ENCODE assay signal across 15 cellular contexts in genomic region chr12:93336344-93336743, GRCh38. TPM values are rescaled to one million over a fixed set of nuclear protein-coding genes. Genes with fewer than 3 reads are reported as not detected.
A peak's percentile ranks its signal among the peaks of the same experiment; 100 is the strongest.
DNase-seq lines count a peak whose midpoint lies in the region; ATAC-seq and TF ChIP-seq lines count a peak whose summit lies in the region.
"Had no signal": no experiment of that assay in that cellular context is flagged by ENCODE, and none has a peak within 500 bp of the region (broad histone marks: within the 10 kb centered on the region; RNA-seq: fewer than 3 reads in every experiment).

No MANE protein-coding gene starts in this region.

- peak overlapping the region; percentile 56 for H2AFZ ChIP-seq in mammary epithelial cell (ENCODE audit: low read depth, low read length)
- no peak overlapping the region for H2AFZ ChIP-seq in OCI-LY7 (ENCODE audit: low read length)
- H2AFZ ChIP-seq: GM23248 had no signal

- dilution Hi-C loops in mammary epithelial cell (cut with HindIII; ENCODE audit: low sequenced_read_pairs) = no loop called here

- H3K27me3 ChIP-seq in mammary epithelial cell (ENCODE audit: insufficient read depth, low read length) (no peaks in the 10 kb centered on the region), kidney epithelial cell (ENCODE audit: control insufficient read depth, insufficient read depth, low read length) (no peaks in the 10 kb centered on the region), sigmoid colon (no peaks in the 10 kb centered on the region)

- H3K36me3 ChIP-seq in mammary epithelial cell (ENCODE audit: insufficient read depth, low read length) (no peaks in the 10 kb centered on the region), kidney epithelial cell (ENCODE audit: control insufficient read depth, insufficient read depth, low read length) (no peaks in the 10 kb centered on the region), OCI-LY7 (ENCODE audit: insufficient read depth, low read length) (no peaks in the 10 kb centered on the region), sigmoid colon (no peaks in the 10 kb centered on the region)

- peak; percentile 61 for ATAC-seq in Right ventricle myocardium superior (ENCODE audit: poor library complexity)
- ATAC-seq: activated naive CD8-positive, alpha-beta T cell treated with anti-CD3 and anti-CD28 coated beads, Interleukin-2, amount 50 U/mL, for 24 hours had no signal

- H3K4me3 ChIP-seq in mammary epithelial cell (replicated peaks in 1 of 3; ENCODE audit: insufficient read depth in 1 of 3, low read depth in 2 of 3, low read length in 3 of 3) (no peak overlapping the region), kidney epithelial cell (ENCODE audit: low read depth, low read length) (no peak overlapping the region), OCI-LY7 (ENCODE audit: low read depth, low read length, poor library complexity, severe bottlenecking) (no peak overlapping the region), sigmoid colon (no peak overlapping the region)
- H3K4me3 ChIP-seq: GM23248 had no signal

- TF ChIP-seq POLR2A in sigmoid colon (IDR thresholded peaks at IDR 0.05) = no peak

- peaks cover 10% of the 10 kb centered on the region for H3K4me1 Mint-ChIP-seq in type B pancreatic cell (ENCODE audit: unreplicated experiment)
- H3K4me1 Mint-ChIP-seq: activated naive CD8-positive, alpha-beta T cell treated with anti-CD3 and anti-CD28 coated beads, Interleukin-2, amount 50 U/mL, for 24 hours had no signal

- H3K9me2 ChIP-seq in OCI-LY7 (ENCODE audit: insufficient read depth, low read length) = no peaks in the 10 kb centered on the region

- H3K79me2 ChIP-seq in mammary epithelial cell (ENCODE audit: insufficient read depth, low read length) (no peaks in the 10 kb centered on the region), OCI-LY7 (ENCODE audit: insufficient read depth, low read depth, low read length) (no peaks in the 10 kb centered on the region)

- intact Hi-C loops in Right ventricle myocardium superior (cut with DNase I) (no loop called here), cardiac septum (cut with DNase I) (no loop called here), mammary epithelial cell (cut with micrococcal nuclease) (no loop called here), OCI-LY7 (cut with micrococcal nuclease; ENCODE audit: unreplicated experiment) (no loop called here), sigmoid colon (cut with DNase I) (no loop called here)

- CTCF ChIA-PET in mammary epithelial cell (lab: Charles Lee; ENCODE audit: low non-redundant PET) (interaction anchor here (0.7 kb wide), 1 partner anchor 41 kb away, joined by 5 read pairs; no protein-coding TSS in a partner anchor), OCI-LY7 (lab: Charles Lee; ENCODE audit: unreplicated experiment) (interaction anchor here (0.6 kb wide), 1 partner anchor 767 kb away, joined by 3 read pairs; no protein-coding TSS in a partner anchor)

- H3K9me3 ChIP-seq in mammary epithelial cell (replicated peaks; ENCODE audit: insufficient read depth, low read length) (no peaks in the 10 kb centered on the region), OCI-LY7 (ENCODE audit: low read length) (no peaks in the 10 kb centered on the region), sigmoid colon (no peaks in the 10 kb centered on the region)

- in situ Hi-C loops in mammary epithelial cell (cut with MboI; ENCODE audit: low sequenced_read_pairs in 2 of 2) = no loop called here

- H3K27me3 Mint-ChIP-seq in type B pancreatic cell = no peaks in the 10 kb centered on the region
- H3K27me3 Mint-ChIP-seq: activated naive CD8-positive, alpha-beta T cell treated with anti-CD3 and anti-CD28 coated beads, Interleukin-2, amount 50 U/mL, for 24 hours had no signal

- H3K4me2 ChIP-seq in mammary epithelial cell (ENCODE audit: insufficient read depth, low read depth, low read length) = peak overlapping the region; percentile 23
- no peak overlapping the region for H3K4me2 ChIP-seq in OCI-LY7 (ENCODE audit: low read length)

- H3K9me3 Mint-ChIP-seq in type B pancreatic cell = no peaks in the 10 kb centered on the region
- H3K9me3 Mint-ChIP-seq: activated naive CD8-positive, alpha-beta T cell treated with anti-CD3 and anti-CD28 coated beads, Interleukin-2, amount 50 U/mL, for 24 hours had no signal

- H4K20me1 ChIP-seq in mammary epithelial cell (ENCODE audit: insufficient read depth, low read length) (no peaks in the 10 kb centered on the region), OCI-LY7 (ENCODE audit: insufficient read depth, low read length) (no peaks in the 10 kb centered on the region)

- no peaks in the 10 kb centered on the region for H3K36me3 Mint-ChIP-seq in type B pancreatic cell

- DNase-seq in Right ventricle myocardium superior (no peak), cardiac septum (ENCODE audit: low spot score) (no peak), mammary epithelial cell (peak; percentile 49), kidney epithelial cell (ENCODE audit: low read depth) (peak; percentile 56), type B pancreatic cell (ENCODE audit: extremely low spot score, unreplicated experiment) (no peak), OCI-LY7 (ENCODE audit: low spot score) (no peak), sigmoid colon (no peak)
- no peak for DNase-seq in stimulated activated naive CD4-positive, alpha-beta T cell treated with Interleukin-2 at 50 U/mL for 16 hours (lab: John Stamatoyannopoulos, UW)
- DNase-seq: activated naive CD8-positive, alpha-beta T cell treated with anti-CD3 and anti-CD28 coated beads, Interleukin-2, amount 50 U/mL, for 24 hours; DMS 273 treated with DMSO at 0.1 percent for 48 hours; GM23248; NCI-H1105 treated with DMSO at 0.1 percent for 48 hours; NCI-H446 treated with DMSO at 0.1 percent for 48 hours; occipital lobe; stimulated activated CD8-positive, alpha-beta memory T cell treated with anti-CD3 and anti-CD28 coated beads, Interleukin-4, amount 100 ng/mL, for 48 hours had no signal

- TF ChIP-seq CTCF in mammary epithelial cell (conservative IDR thresholded peaks at IDR 0.05 in 1 of 2, IDR thresholded peaks at IDR 0.05 in 1 of 2; ENCODE audit: extremely low read depth in 1 of 2, insufficient read depth in 1 of 2, low read depth in 1 of 2, low read length in 2 of 2) (no peak), kidney epithelial cell (IDR thresholded peaks at IDR 0.05; ENCODE audit: insufficient read depth, low read length, poor library complexity, severe bottlenecking) (no peak), type B pancreatic cell (conservative IDR thresholded peaks at IDR 0.05) (no peak), OCI-LY7 (conservative IDR thresholded peaks at IDR 0.05; ENCODE audit: low read length) (no peak), sigmoid colon (IDR thresholded peaks at IDR 0.05) (no peak)

- peak overlapping the region; percentile 5 for H3K4me3 Mint-ChIP-seq in type B pancreatic cell
- H3K4me3 Mint-ChIP-seq: activated naive CD8-positive, alpha-beta T cell treated with anti-CD3 and anti-CD28 coated beads, Interleukin-2, amount 50 U/mL, for 24 hours had no signal

- POLR2A ChIA-PET in OCI-LY7 (lab: Charles Lee) = interaction anchor here (0.7 to 0.9 kb wide), 3 partner anchors 17 to 238 kb away, joined by 3 to 5 read pairs (median 3); no protein-coding TSS in a partner anchor

- no peak overlapping the region for H3K27ac Mint-ChIP-seq in type B pancreatic cell
- H3K27ac Mint-ChIP-seq: activated naive CD8-positive, alpha-beta T cell treated with anti-CD3 and anti-CD28 coated beads, Interleukin-2, amount 50 U/mL, for 24 hours had no signal

- H3K4me1 ChIP-seq in mammary epithelial cell (ENCODE audit: insufficient read depth, low read length) = peaks cover 6% of the 10 kb centered on the region
- H3K4me1 ChIP-seq in OCI-LY7 (ENCODE audit: insufficient read depth, low read length, poor library complexity, severe bottlenecking) = no peaks in the 10 kb centered on the region
- H3K4me1 ChIP-seq in sigmoid colon = no peaks in the 10 kb centered on the region

- H3K27ac ChIP-seq in mammary epithelial cell (ENCODE audit: insufficient read depth, low read depth, low read length) (no peak overlapping the region), OCI-LY7 (ENCODE audit: low read depth, low read length, poor library complexity, severe bottlenecking) (no peak overlapping the region), sigmoid colon (no peak overlapping the region)
- H3K27ac ChIP-seq: GM23248 had no signal

- BruUV-seq in mammary epithelial cell (replicated peaks; lab: Mats Ljungman, UMichigan) (no TSS peak), OCI-LY7 (replicated peaks; lab: Mats Ljungman, UMichigan) (no TSS peak)

- no peak overlapping the region for H3K9ac ChIP-seq in mammary epithelial cell (ENCODE audit: insufficient read depth, low read length)
- H3K9ac ChIP-seq: GM23248 had no signal

- 0% methylated on average over 2 of the region's 4 CpGs for WGBS in mammary epithelial cell (ENCODE audit: low coverage, missing lambda C conversion rate)
- 73 to 89% methylated on average over 4 of the region's 4 CpGs for WGBS in sigmoid colon, 2 donors

- no peak for TF ChIP-seq EP300 in sigmoid colon (IDR thresholded peaks at IDR 0.05)

RNA-seq across cellular contexts. Expression of gene NUDT4, which starts 41.4 kb away (rescaled TPM):
- 410 TPM for total RNA-seq in Right ventricle myocardium superior
- total RNA-seq in cardiac septum = 116 TPM
- total RNA-seq in mammary epithelial cell = 10 to 100 TPM; 71.3 to 83.5 TPM
- 23.8 TPM for polyA plus RNA-seq in mammary epithelial cell
- 14.9 TPM for polyA minus RNA-seq in mammary epithelial cell
- 33.6 and 33.8 TPM in 2 replicates for total RNA-seq in kidney epithelial cell
- 89.8 and 172 TPM in 2 replicates for total RNA-seq in type B pancreatic cell (ENCODE audit: low replicate concordance)
- total RNA-seq in OCI-LY7 (2014; rRNA removed; shearing (Covaris generic)) = 20.3 and 26.4 TPM in 2 replicates
- 32.4 and 32.5 TPM in 2 replicates for total RNA-seq in OCI-LY7 (2022)
- total RNA-seq in sigmoid colon = 10 to 100 TPM; 45.7 to 50.8 (median 48.3) TPM
- polyA plus RNA-seq in sigmoid colon = 10 to 100 TPM; 46.0 to 83.7 (median 67.9) TPM

Comparison
In these comparisons a context has a peak if more than half of its experiments do, and no peak if none do; other contexts are left out.
1. DNase-seq: peak in mammary epithelial cell (single experiment) and kidney epithelial cell (single experiment); none in Right ventricle myocardium superior (single experiment), cardiac septum (single experiment), type B pancreatic cell (single experiment), OCI-LY7 (single experiment), stimulated activated naive CD4-positive, alpha-beta T cell treated with Interleukin-2 at 50 U/mL for 16 hours (single experiment) and sigmoid colon (single experiment).